ENCODE assay signal across 10 cellular contexts in the genomic region with DNA sequence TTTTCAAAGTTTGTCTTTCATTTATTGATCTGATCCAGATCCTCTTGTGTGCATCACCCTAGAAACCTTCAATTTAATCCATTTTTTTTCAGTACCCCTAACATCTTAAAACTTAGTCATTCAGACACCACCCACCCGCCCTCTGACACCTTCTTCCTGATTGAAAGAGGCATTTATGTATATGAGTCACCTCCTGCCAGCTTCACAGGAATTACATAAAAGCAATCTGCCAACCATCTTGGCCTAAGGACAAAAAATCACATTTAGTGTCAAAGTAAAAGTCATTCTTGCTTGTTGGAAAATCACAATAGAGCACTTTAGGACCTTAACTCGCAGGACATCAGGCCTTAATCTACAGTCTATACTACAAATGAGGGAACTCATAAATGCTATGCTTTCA. TPM values are rescaled to one million over a fixed set of nuclear protein-coding genes. Genes with fewer than 3 reads are reported as not detected.
DNase-seq lines count a peak whose midpoint lies in the region; ATAC-seq and TF ChIP-seq lines count a peak whose summit lies in the region.
"Had no signal": no experiment of that assay in that cellular context is flagged by ENCODE, and none has a peak within 500 bp of the region (broad histone marks: within the 10 kb centered on the region; RNA-seq: fewer than 3 reads in every experiment).

No MANE protein-coding gene starts in this region.

- H3K4me1 ChIP-seq in osteoblast (ENCODE audit: insufficient read depth, low read length): peaks cover 6% of the 10 kb centered on the region

- H3K9me3 ChIP-seq in osteoblast (ENCODE audit: low read depth, low read length): no peaks in the 10 kb centered on the region

- H2AFZ ChIP-seq in osteoblast (ENCODE audit: low read length): peak overlapping the region; percentile 50

- H4K20me1 ChIP-seq in osteoblast (ENCODE audit: insufficient read depth, low read length): no peaks in the 10 kb centered on the region

- H3K79me2 ChIP-seq in osteoblast (ENCODE audit: insufficient read depth, low read length): no peaks in the 10 kb centered on the region

- H3K4me2 ChIP-seq in osteoblast (ENCODE audit: insufficient read depth, low read length): no peak overlapping the region

- H3K4me3 ChIP-seq in osteoblast (ENCODE audit: insufficient read depth, low read length): no peak overlapping the region
- H3K4me3 ChIP-seq: GM12878 had no signal

- DNase-seq in DMS 273 (lab: John Stamatoyannopoulos, UW; ENCODE audit: unreplicated experiment) (peak; percentile 12), DMS 273 treated with DMSO at 0.1 percent for 48 hours (lab: John Stamatoyannopoulos, UW) (no peak), M059J (ENCODE audit: low read depth) (peak; percentile 76), dermis blood vessel endothelial cell (peak; percentile 82), osteoblast (ENCODE audit: insufficient read length, low spot score, missing footprints) (no peak), NCI-H524 treated with DMSO at 0.1 percent for 48 hours (lab: John Stamatoyannopoulos, UW) (no peak), SHP77 (lab: John Stamatoyannopoulos, UW) (no peak)

- H3K27ac ChIP-seq in osteoblast (ENCODE audit: low read depth, low read length): no peak overlapping the region
- H3K27ac ChIP-seq: 22Rv1 had no signal

- no peak for ATAC-seq in HG02571 (IDR thresholded peaks at IDR 0.05; ENCODE audit: unreplicated experiment)
- ATAC-seq: GM12878 had no signal

- H3K27me3 ChIP-seq in osteoblast (ENCODE audit: insufficient read depth, low read length): no peaks in the 10 kb centered on the region

- no peaks in the 10 kb centered on the region for H3K36me3 ChIP-seq in osteoblast (ENCODE audit: insufficient read depth, low read length)

- no peak for TF ChIP-seq CTCF in osteoblast (IDR thresholded peaks at IDR 0.05; ENCODE audit: extremely low read depth, low read depth, low read length)

RNA-seq across cellular contexts. Expression of a gene that starts 52.0 kb away (rescaled TPM):
- 0.07 TPM in 1 of 2 replicates, not detected in the other for total RNA-seq in M059J (2014; rRNA removed; shearing (Covaris generic))
- 6.5 and 6.9 TPM in 2 replicates for total RNA-seq in dermis blood vessel endothelial cell
- total RNA-seq in osteoblast: not detected in 2 replicates
- total RNA-seq: GM12878 had no signal

Comparison
In these comparisons a context has a peak if more than half of its experiments do, and no peak if none do; other contexts are left out.
1. DNase-seq: peak in DMS 273 (single experiment), M059J (single experiment) and dermis blood vessel endothelial cell (single experiment); none in DMS 273 treated with DMSO at 0.1 percent for 48 hours (single experiment), osteoblast (single experiment), NCI-H524 treated with DMSO at 0.1 percent for 48 hours (single experiment) and SHP77 (0 of 2).